In the genomic region with DNA sequence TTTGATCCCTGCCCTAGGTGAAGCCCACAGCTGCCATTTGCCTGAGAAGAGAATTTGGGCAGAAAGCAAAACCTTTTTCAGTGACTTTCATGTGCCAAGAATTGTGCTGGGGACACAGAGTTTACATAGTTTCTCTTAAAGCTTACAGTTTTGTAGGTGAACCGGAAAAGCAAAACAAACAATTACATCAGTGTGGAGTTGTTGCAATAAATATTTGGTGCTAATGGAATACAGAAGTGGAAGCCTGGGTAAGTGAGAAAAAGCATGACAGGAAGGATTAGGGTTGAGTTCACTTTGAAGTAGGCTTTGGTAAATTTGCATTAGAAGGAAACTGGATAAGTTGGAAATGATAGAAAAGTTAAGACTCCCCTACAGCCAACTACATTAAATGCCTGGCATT, we compare ENCODE assay signal across 11 cellular contexts.
"Had no signal": no experiment of that assay in that cellular context is flagged by ENCODE, and none has a peak within 500 bp of the region (broad histone marks: within the 10 kb centered on the region; RNA-seq: fewer than 3 reads in every experiment).

No MANE protein-coding gene starts in this region.

- H3K4me1 ChIP-seq: neural progenitor cell had no signal

- H3K27me3 ChIP-seq: cardiac muscle cell, hepatocyte, neural progenitor cell had no signal

- FAIRE-seq: endometrium had no signal

- H3K4me3 ChIP-seq: cardiac muscle cell, hepatocyte, neural progenitor cell had no signal

- H3K79me2 ChIP-seq: hepatocyte had no signal

- H3K9me3 Mint-ChIP-seq: activated CD4-positive, alpha-beta memory T cell treated with anti-CD3 and anti-CD28 coated beads for 36 hours had no signal

- H3K4me3 Mint-ChIP-seq: activated CD4-positive, alpha-beta memory T cell treated with anti-CD3 and anti-CD28 coated beads for 36 hours; activated naive CD8-positive, alpha-beta T cell treated with anti-CD3 and anti-CD28 coated beads, Interleukin-2, amount 10 ng/mL, durations not matched to agents 7 days and 5 days; mesothelial cell of epicardium; neural progenitor cell had no signal

- H3K4me1 Mint-ChIP-seq: activated naive CD8-positive, alpha-beta T cell treated with anti-CD3 and anti-CD28 coated beads, Interleukin-2, amount 10 ng/mL, durations not matched to agents 7 days and 5 days; mesothelial cell of epicardium had no signal

- H3K4me2 ChIP-seq: hepatocyte, neural progenitor cell had no signal

- H3K36me3 Mint-ChIP-seq: activated CD4-positive, alpha-beta memory T cell treated with anti-CD3 and anti-CD28 coated beads for 36 hours; activated naive CD8-positive, alpha-beta T cell treated with anti-CD3 and anti-CD28 coated beads, Interleukin-2, amount 10 ng/mL, durations not matched to agents 7 days and 5 days; mesothelial cell of epicardium; neural progenitor cell had no signal

- H3K27ac Mint-ChIP-seq: activated CD4-positive, alpha-beta memory T cell treated with anti-CD3 and anti-CD28 coated beads for 36 hours; activated naive CD8-positive, alpha-beta T cell treated with anti-CD3 and anti-CD28 coated beads, Interleukin-2, amount 10 ng/mL, durations not matched to agents 7 days and 5 days; mesothelial cell of epicardium; neural progenitor cell had no signal

- H2AFZ ChIP-seq: hepatocyte, neural progenitor cell had no signal

- DNase-seq: activated CD4-positive, alpha-beta memory T cell treated with anti-CD3 and anti-CD28 coated beads for 36 hours; activated CD4-positive, CD25-positive, alpha-beta regulatory T cell treated with anti-CD3 and anti-CD28 coated beads, Interleukin-2, amount 50 U/mL, for 72 hours; activated CD8-positive, alpha-beta memory T cell treated with anti-CD3 and anti-CD28 coated beads, Interleukin-2, amount 50 U/mL, for 4 hours; activated naive CD8-positive, alpha-beta T cell treated with anti-CD3 and anti-CD28 coated beads, Interleukin-2, amount 10 ng/mL, durations not matched to agents 7 days and 5 days; aorta; retina had no signal

- H3K27ac ChIP-seq: cardiac muscle cell, hepatocyte, neural progenitor cell had no signal

- H3K36me3 ChIP-seq: cardiac muscle cell, neural progenitor cell had no signal

- H3K9ac ChIP-seq: neural progenitor cell had no signal
